ENCODE assay signal across 8 cellular contexts in the genomic region with DNA sequence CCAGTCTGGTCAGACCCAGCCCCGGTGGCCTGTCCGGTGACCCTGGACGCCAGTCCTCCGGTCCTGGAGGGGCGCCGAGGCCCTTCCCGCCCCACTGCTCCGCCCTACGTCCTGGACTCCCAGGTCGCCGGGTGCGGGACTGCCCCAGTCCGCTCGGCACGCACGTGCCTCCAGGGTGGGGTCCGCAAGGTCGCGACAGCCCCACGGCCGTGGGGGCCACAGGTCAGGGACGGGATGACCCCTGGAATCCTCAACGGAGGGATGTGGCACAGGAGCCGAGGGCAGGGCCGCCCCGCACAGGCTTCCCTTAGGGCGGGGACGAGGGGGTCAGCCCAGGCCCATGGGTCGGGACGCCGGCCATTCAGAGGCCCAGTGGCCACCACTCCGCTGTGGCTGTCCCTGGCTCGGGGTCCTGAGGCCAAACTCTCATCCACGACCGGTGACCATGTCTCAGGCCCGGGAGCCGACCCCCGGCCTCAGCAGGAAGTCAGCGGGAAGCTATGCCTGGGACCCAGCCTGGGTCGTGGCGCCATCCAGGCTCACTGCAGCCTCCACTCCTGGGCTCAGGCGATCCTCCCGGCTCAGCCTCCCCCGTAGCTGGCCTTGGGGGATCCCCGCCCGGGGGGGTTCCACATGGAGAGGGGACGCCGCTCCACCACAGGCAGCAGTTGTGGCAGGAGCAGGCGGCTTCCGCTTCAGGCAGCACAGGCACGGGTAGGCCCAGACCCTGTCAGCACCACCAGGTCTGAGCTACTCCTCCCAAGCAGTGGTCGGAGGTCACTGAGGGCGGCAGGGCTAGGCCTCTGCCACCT. TPM values are rescaled to one million over a fixed set of nuclear protein-coding genes. Genes with fewer than 3 reads are reported as not detected.
DNase-seq lines count a peak whose midpoint lies in the region; ATAC-seq and TF ChIP-seq lines count a peak whose summit lies in the region.

No MANE protein-coding gene starts in this region.

- H3K4me3 ChIP-seq in HUES64 (ENCODE audit: low read length): peak overlapping the region; percentile 49
- H3K4me3 ChIP-seq in right lobe of liver: peak overlapping the region; percentile 12 to 44 (median 18)
- H3K4me3 ChIP-seq in subcutaneous abdominal adipose tissue (ENCODE audit: low read depth in 1 of 5, low read length in 5 of 5): peak overlapping the region in 4 of 5 donors; percentile 43 to 64 (median 52)

- H3K9me3 Mint-ChIP-seq in dendritic cell treated with granulocyte-macrophage colony-stimulating factor and Interleukin-4, amounts not matched to agents 40 ng/mL and 50 ng/mL, for 4 days: no peaks in the 10 kb centered on the region
- no peaks in the 10 kb centered on the region for H3K9me3 Mint-ChIP-seq in activated CD8-positive, alpha-beta memory T cell treated with anti-CD3 and anti-CD28 coated beads, Interleukin-2, amount 10 ng/mL, durations not matched to agents 7 days and 5 days (ENCODE audit: low read depth)

- H3K4me1 ChIP-seq in HUES64 (ENCODE audit: insufficient read depth, low read length) (no peaks in the 10 kb centered on the region), right lobe of liver (peaks cover 0 to 5% (median 0%) of the 10 kb centered on the region in 4 donors), subcutaneous abdominal adipose tissue (ENCODE audit: control insufficient read depth in 5 of 5, insufficient read depth in 5 of 5, low read length in 5 of 5) (peaks cover 0 to 24% (median 16%) of the 10 kb centered on the region in 5 donors)

- peak overlapping the region; percentile 53; the same call in 1 of the 2 replicates for H3K27ac ChIP-seq in HUES64 (ENCODE audit: low read depth, low read length)
- H3K27ac ChIP-seq in right lobe of liver: no peak overlapping the region
- no peak overlapping the region for H3K27ac ChIP-seq in subcutaneous abdominal adipose tissue (ENCODE audit: low read depth, low read length)

- peak overlapping the region; percentile 34 for H3K4me3 Mint-ChIP-seq in dendritic cell treated with granulocyte-macrophage colony-stimulating factor and Interleukin-4, amounts not matched to agents 40 ng/mL and 50 ng/mL, for 4 days
- H3K4me3 Mint-ChIP-seq in activated CD8-positive, alpha-beta memory T cell treated with anti-CD3 and anti-CD28 coated beads, Interleukin-2, amount 10 ng/mL, durations not matched to agents 7 days and 5 days: no peak overlapping the region

- TF ChIP-seq POLR2A in right lobe of liver (IDR thresholded peaks at IDR 0.05): no peak

- H3K27me3 ChIP-seq in HUES64 (ENCODE audit: insufficient read depth, low read length) (no peaks in the 10 kb centered on the region), right lobe of liver (no peaks in the 10 kb centered on the region), subcutaneous abdominal adipose tissue (ENCODE audit: control insufficient read depth in 5 of 5, insufficient read depth in 4 of 5, low read length in 5 of 5) (no peaks in the 10 kb centered on the region)

- H3K36me3 ChIP-seq in HUES64 (ENCODE audit: insufficient read depth, low read length): peaks cover 35% of the 10 kb centered on the region
- H3K36me3 ChIP-seq in right lobe of liver: peaks cover 0 to 18% (median 0%) of the 10 kb centered on the region in 4 donors
- H3K36me3 ChIP-seq in subcutaneous abdominal adipose tissue (ENCODE audit: control insufficient read depth in 5 of 5, insufficient read depth in 5 of 5, low read length in 5 of 5): peaks cover 0 to 43% (median 27%) of the 10 kb centered on the region in 5 donors

- CTCF ChIA-PET in activated CD8-positive, alpha-beta memory T cell treated with anti-CD3 and anti-CD28 coated beads, Interleukin-2, amount 10 ng/mL, durations not matched to agents 7 days and 5 days (lab: Charles Lee): no interaction called here

- H3K27me3 Mint-ChIP-seq in dendritic cell treated with granulocyte-macrophage colony-stimulating factor and Interleukin-4, amounts not matched to agents 40 ng/mL and 50 ng/mL, for 4 days: peaks cover 26% of the 10 kb centered on the region
- no peaks in the 10 kb centered on the region for H3K27me3 Mint-ChIP-seq in activated CD8-positive, alpha-beta memory T cell treated with anti-CD3 and anti-CD28 coated beads, Interleukin-2, amount 10 ng/mL, durations not matched to agents 7 days and 5 days

- 53% methylated on average over 53 of the region's 53 CpGs for WGBS in HUES64
- no CpG with 5 or more reads among the region's 53 CpGs for WGBS in right lobe of liver (ENCODE audit: insufficient coverage, low coverage, low lambda C conversion rate, missing lambda C conversion rate)

- intact Hi-C loops in dendritic cell treated with granulocyte-macrophage colony-stimulating factor and Interleukin-4, amounts not matched to agents 40 ng/mL and 50 ng/mL, for 4 days (cut with micrococcal nuclease): no loop called here
- intact Hi-C loops in right lobe of liver (cut with DNase I): no loop called here
- intact Hi-C loops in posterior cingulate gyrus (cut with DNase I): no loop called here

- H3K27ac Mint-ChIP-seq in dendritic cell treated with granulocyte-macrophage colony-stimulating factor and Interleukin-4, amounts not matched to agents 40 ng/mL and 50 ng/mL, for 4 days: no peak overlapping the region
- H3K27ac Mint-ChIP-seq in activated CD8-positive, alpha-beta memory T cell treated with anti-CD3 and anti-CD28 coated beads, Interleukin-2, amount 10 ng/mL, durations not matched to agents 7 days and 5 days: no peak overlapping the region

- H3K9ac ChIP-seq in HUES64 (ENCODE audit: low read depth, low read length): peak overlapping the region; percentile 57
- peak overlapping the region in 4 of 5 donors; percentile 38 to 64 (median 58) for H3K9ac ChIP-seq in subcutaneous abdominal adipose tissue (ENCODE audit: low read length in 5 of 5)

- ATAC-seq in right lobe of liver: peak in 2 of 4 donors; percentile 1 to 14
- ATAC-seq in HG02973 (IDR thresholded peaks at IDR 0.05; ENCODE audit: unreplicated experiment): no peak
- ATAC-seq in activated CD8-positive, alpha-beta memory T cell treated with anti-CD3 and anti-CD28 coated beads, Interleukin-2, amount 10 ng/mL, durations not matched to agents 7 days and 5 days: no peak

- H3K4me1 Mint-ChIP-seq in dendritic cell treated with granulocyte-macrophage colony-stimulating factor and Interleukin-4, amounts not matched to agents 40 ng/mL and 50 ng/mL, for 4 days (ENCODE audit: low read depth): no peaks in the 10 kb centered on the region
- no peaks in the 10 kb centered on the region for H3K4me1 Mint-ChIP-seq in activated CD8-positive, alpha-beta memory T cell treated with anti-CD3 and anti-CD28 coated beads, Interleukin-2, amount 10 ng/mL, durations not matched to agents 7 days and 5 days

- H3K9me3 ChIP-seq in HUES64 (ENCODE audit: insufficient read depth, low read depth, low read length) (no peaks in the 10 kb centered on the region), right lobe of liver (no peaks in the 10 kb centered on the region), subcutaneous abdominal adipose tissue (ENCODE audit: control insufficient read depth in 5 of 5, low read length in 5 of 5) (no peaks in the 10 kb centered on the region)

- H3K36me3 Mint-ChIP-seq in dendritic cell treated with granulocyte-macrophage colony-stimulating factor and Interleukin-4, amounts not matched to agents 40 ng/mL and 50 ng/mL, for 4 days (ENCODE audit: low read depth): peaks cover 53% of the 10 kb centered on the region
- H3K36me3 Mint-ChIP-seq in activated CD8-positive, alpha-beta memory T cell treated with anti-CD3 and anti-CD28 coated beads, Interleukin-2, amount 10 ng/mL, durations not matched to agents 7 days and 5 days: peaks cover 5% of the 10 kb centered on the region

- DNase-seq in right lobe of liver: peak in 1 of 3 donors; percentile 59
- no peak for DNase-seq in activated CD4-positive, alpha-beta T cell treated with anti-CD3 and anti-CD28 coated beads, Interleukin-2, amount 50 U/mL, for 48 hours
- no peak for DNase-seq in posterior cingulate gyrus
- DNase-seq in activated CD8-positive, alpha-beta memory T cell treated with anti-CD3 and anti-CD28 coated beads, Interleukin-2, amount 10 ng/mL, durations not matched to agents 7 days and 5 days: no peak

- TF ChIP-seq CTCF in right lobe of liver (IDR thresholded peaks at IDR 0.05): no peak

RNA-seq across cellular contexts. Expression of gene TMEM240, which starts 0.6 kb away (rescaled TPM):
- 4.4 TPM for polyA plus RNA-seq in HUES64 (2013, experiment 1 of 2)
- polyA plus RNA-seq in HUES64 (2013, experiment 2 of 2): 7.0 TPM
- total RNA-seq in right lobe of liver: under 1 TPM in 1 of 6 experiments, not detected in 5; 0.40 TPM
- total RNA-seq in activated CD8-positive, alpha-beta memory T cell treated with anti-CD3 and anti-CD28 coated beads, Interleukin-2, amount 10 ng/mL, durations not matched to agents 7 days and 5 days: under 1 TPM; 0.38 to 0.61 TPM

RNA-seq across cellular contexts. Expression of gene ATAD3A, which starts 29.1 kb away (rescaled TPM):
- 35.9 TPM for polyA plus RNA-seq in HUES64 (2013, experiment 1 of 2)
- polyA plus RNA-seq in HUES64 (2013, experiment 2 of 2): 29.4 TPM
- total RNA-seq in right lobe of liver: 10 to 100 TPM; 10.8 to 31.7 (median 13.1) TPM
- total RNA-seq in activated CD8-positive, alpha-beta memory T cell treated with anti-CD3 and anti-CD28 coated beads, Interleukin-2, amount 10 ng/mL, durations not matched to agents 7 days and 5 days: 10 to 100 TPM; 45.1 to 58.9 TPM

RNA-seq across cellular contexts. Expression of gene SSU72, which starts 33.6 kb away (rescaled TPM):
- polyA plus RNA-seq in HUES64 (2013, experiment 1 of 2): 136 TPM
- 130 TPM for polyA plus RNA-seq in HUES64 (2013, experiment 2 of 2)
- total RNA-seq in right lobe of liver: 10 to 100 TPM; 46.6 to 72.6 (median 63.8) TPM
- total RNA-seq in activated CD8-positive, alpha-beta memory T cell treated with anti-CD3 and anti-CD28 coated beads, Interleukin-2, amount 10 ng/mL, durations not matched to agents 7 days and 5 days: 100 to 1,000 TPM; 114 to 132 TPM

RNA-seq across cellular contexts. Expression of gene FNDC10, which starts 58.9 kb away (rescaled TPM):
- polyA plus RNA-seq in HUES64 (2013, experiment 1 of 2): 5.2 TPM
- 7.9 TPM for polyA plus RNA-seq in HUES64 (2013, experiment 2 of 2)
- total RNA-seq in right lobe of liver: 1 to 10 TPM in 1 of 6 experiments, under 1 TPM in 5; 0.09 to 1.6 (median 0.46) TPM
- 1 to 10 TPM; 3.1 to 4.4 TPM for total RNA-seq in activated CD8-positive, alpha-beta memory T cell treated with anti-CD3 and anti-CD28 coated beads, Interleukin-2, amount 10 ng/mL, durations not matched to agents 7 days and 5 days
